ENCODE assay signal across 30 cellular contexts in the genomic region with DNA sequence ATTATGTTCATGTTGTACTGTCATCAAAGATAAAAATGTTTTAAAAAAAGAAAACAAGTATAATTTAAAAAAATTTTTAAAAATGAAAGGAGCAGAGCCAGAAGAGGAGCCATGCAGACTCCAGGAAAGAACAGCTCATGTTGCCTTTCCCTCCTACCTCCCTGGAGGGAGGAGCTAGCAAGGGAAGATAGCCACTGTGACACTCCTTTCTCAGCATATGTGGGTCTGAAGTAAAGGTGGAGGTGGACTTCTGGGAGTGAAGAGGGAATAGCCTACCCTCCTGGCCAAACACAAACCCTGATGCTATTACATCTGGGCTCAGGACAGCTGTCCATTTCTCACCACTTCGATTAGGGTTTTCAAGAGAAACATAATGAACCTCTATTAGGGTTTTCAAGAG.
"Had no signal": no experiment of that assay in that cellular context is flagged by ENCODE, and none has a peak within 500 bp of the region (broad histone marks: within the 10 kb centered on the region; RNA-seq: fewer than 3 reads in every experiment).

No MANE protein-coding gene starts in this region.

- DNase-seq: cortex of kidney; effector memory CD8-positive, alpha-beta T cell; immature natural killer cell; islet precursor cell; kidney glomerular epithelial cell; mucosa of descending colon; naive B cell; pancreas; stimulated activated CD4-positive, alpha-beta T cell treated with anti-CD3 and anti-CD28 coated beads, Interleukin-12 subunit alpha, Interleukin-12 subunit beta, amount 100 ng/mL, for 4 hours; stimulated activated CD4-positive, alpha-beta T cell treated with anti-CD3 and anti-CD28 coated beads, Interleukin-1b, Interleukin-23, amount 100 ng/mL, for 48 hours; stimulated activated CD4-positive, alpha-beta T cell treated with anti-CD3 and anti-CD28 coated beads, Interleukin-4, amount 100 ng/mL, for 1 hour; stimulated activated CD8-positive, alpha-beta memory T cell treated with anti-CD3 and anti-CD28 coated beads, Interleukin-4, amount 100 ng/mL, for 48 hours; stimulated activated naive CD4-positive, alpha-beta T cell; stimulated activated naive CD8-positive, alpha-beta T cell treated with anti-CD3 and anti-CD28 coated beads, Interleukin-15, amount 100 ng/mL, for 72 hours; transverse colon; upper lobe of right lung had no signal

- H3K4me2 ChIP-seq: smooth muscle cell had no signal

- H3K4me3 Mint-ChIP-seq: effector memory CD8-positive, alpha-beta T cell; immature natural killer cell; memory B cell; mesothelial cell of epicardium; naive B cell; natural killer cell treated with Interleukin-12 subunit alpha and Interleukin-12 subunit beta and Interleukin-15 and Interleukin-18, amount 100 ng/mL, for 72 hours; neural crest cell; stimulated activated naive CD8-positive, alpha-beta T cell treated with anti-CD3 and anti-CD28 coated beads, Interleukin-15, amount 100 ng/mL, for 72 hours had no signal

- H3K4me1 ChIP-seq: pancreas, prostate gland, right atrium auricular region, suprapubic skin, upper lobe of right lung, vagina had no signal

- H3K27ac Mint-ChIP-seq: effector memory CD8-positive, alpha-beta T cell; immature natural killer cell; memory B cell; mesothelial cell of epicardium; natural killer cell treated with Interleukin-12 subunit alpha and Interleukin-12 subunit beta and Interleukin-15 and Interleukin-18, amount 100 ng/mL, for 72 hours; stimulated activated naive CD8-positive, alpha-beta T cell treated with anti-CD3 and anti-CD28 coated beads, Interleukin-15, amount 100 ng/mL, for 72 hours had no signal

- H3K36me3 Mint-ChIP-seq: immature natural killer cell, memory B cell, mesothelial cell of epicardium had no signal

- FAIRE-seq: frontal cortex, pancreas had no signal

- H3K4me1 Mint-ChIP-seq: immature natural killer cell; mesothelial cell of epicardium; neural crest cell; stimulated activated naive CD8-positive, alpha-beta T cell treated with anti-CD3 and anti-CD28 coated beads, Interleukin-15, amount 100 ng/mL, for 72 hours had no signal

- H3K27ac ChIP-seq: neutrophil, pancreas, prostate gland, right atrium auricular region, suprapubic skin, transverse colon, upper lobe of right lung, vagina had no signal

- ATAC-seq: effector memory CD8-positive, alpha-beta T cell; left lobe of liver; mucosa of descending colon; natural killer cell treated with Interleukin-12 subunit alpha and Interleukin-12 subunit beta and Interleukin-15 and Interleukin-18, amount 100 ng/mL, for 72 hours; pancreas; sciatic nerve; stimulated activated naive CD8-positive, alpha-beta T cell treated with anti-CD3 and anti-CD28 coated beads, Interleukin-15, amount 100 ng/mL, for 72 hours; upper lobe of right lung had no signal

- H3K9me3 ChIP-seq: mucosa of descending colon, neutrophil, pancreas, prostate gland, right atrium auricular region, suprapubic skin, transverse colon, upper lobe of right lung, vagina had no signal

- H3K4me3 ChIP-seq: lung, mucosa of descending colon, pancreas, prostate gland, right atrium auricular region, smooth muscle cell, suprapubic skin, transverse colon, upper lobe of right lung, vagina had no signal

- H3K27me3 ChIP-seq: neutrophil, pancreas, right atrium auricular region, suprapubic skin, transverse colon, upper lobe of right lung, vagina had no signal

- H3K36me3 ChIP-seq: neutrophil, pancreas, prostate gland, right atrium auricular region, suprapubic skin, transverse colon, upper lobe of right lung, vagina had no signal

- H3K9me3 Mint-ChIP-seq: effector memory CD8-positive, alpha-beta T cell; memory B cell; natural killer cell treated with Interleukin-12 subunit alpha and Interleukin-12 subunit beta and Interleukin-15 and Interleukin-18, amount 100 ng/mL, for 72 hours; neural crest cell had no signal
